18 cellular contexts compared by ENCODE assay signal in genomic region chrX:2424317-2424716, GRCh38.
DNase-seq lines count a peak whose midpoint lies in the region; ATAC-seq and TF ChIP-seq lines count a peak whose summit lies in the region.
"Had no signal": no experiment of that assay in that cellular context is flagged by ENCODE, and none has a peak within 500 bp of the region (broad histone marks: within the 10 kb centered on the region; RNA-seq: fewer than 3 reads in every experiment).

No MANE protein-coding gene starts in this region.

- no peaks in the 10 kb centered on the region for H3K27me3 Mint-ChIP-seq in progenitor cell of endocrine pancreas
- H3K27me3 Mint-ChIP-seq: B cell; CD4-positive, alpha-beta memory T cell had no signal

- H3K4me1 Mint-ChIP-seq in progenitor cell of endocrine pancreas (ENCODE audit: low read depth): no peaks in the 10 kb centered on the region

- DNase-seq in foreskin keratinocyte (no peak), progenitor cell of endocrine pancreas (ENCODE audit: low spot score, unreplicated experiment) (no peak), head of caudate nucleus (no peak), omental fat pad (ENCODE audit: low spot score) (no peak)
- DNase-seq in activated CD4-positive, alpha-beta T cell treated with anti-CD3 and anti-CD28 coated beads for 1 hour: no peak
- DNase-seq: C1 segment of cervical spinal cord; CD4-positive, alpha-beta memory T cell; COR-L47; DMS153; DND-41; GM23248; H9; HFFc6 had no signal

- TF ChIP-seq CTCF in HEK293 (tag by site-specific recombination; IDR thresholded peaks at IDR 0.05) (no peak), foreskin keratinocyte (conservative IDR thresholded peaks at IDR 0.05) (no peak), progenitor cell of endocrine pancreas (IDR thresholded peaks at IDR 0.05; ENCODE audit: unreplicated experiment) (no peak), omental fat pad (IDR thresholded peaks at IDR 0.05) (no peak)

- H4K20me1 ChIP-seq in BLaER1: no peaks in the 10 kb centered on the region

- no peak overlapping the region for H3K9ac ChIP-seq in BLaER1
- H3K9ac ChIP-seq: GM23248 had no signal

- peaks cover 15% of the 10 kb centered on the region for H3K9me3 Mint-ChIP-seq in progenitor cell of endocrine pancreas (ENCODE audit: low read depth)
- H3K9me3 Mint-ChIP-seq: HFFc6 had no signal

- intact Hi-C loops in head of caudate nucleus (cut with DNase I): no loop called here

- H3K36me3 ChIP-seq in BLaER1 (peaks cover 56% of the 10 kb centered on the region), HEK293 (ENCODE audit: control insufficient read depth in 2 of 2, insufficient read depth in 1 of 2, low read length in 2 of 2) (no peaks in the 10 kb centered on the region; a peak in 1 of 3 replicates)

- H3K27ac ChIP-seq in BLaER1: 0 out of 2 replicates have a peak overlapping the region, but pooled peaks have one; percentile 16
- H3K27ac ChIP-seq in HEK293 (ENCODE audit: extremely low read depth, low read depth, low read length): no peak overlapping the region
- peak overlapping the region; percentile 10 for H3K27ac ChIP-seq in foreskin keratinocyte
- H3K27ac ChIP-seq: 22Rv1, GM23248 had no signal

- no peak overlapping the region; the same call in 1 of the 2 replicates for H3K4me2 ChIP-seq in BLaER1

- no peak overlapping the region for H3K4me3 Mint-ChIP-seq in progenitor cell of endocrine pancreas (ENCODE audit: low read depth)
- H3K4me3 Mint-ChIP-seq: B cell; CD4-positive, alpha-beta memory T cell; H9; HFFc6 had no signal

- peaks cover 44% of the 10 kb centered on the region for H3K4me1 ChIP-seq in BLaER1
- no peaks in the 10 kb centered on the region for H3K4me1 ChIP-seq in HEK293 (ENCODE audit: control insufficient read depth, insufficient read depth, low read length)
- peaks cover 8% of the 10 kb centered on the region for H3K4me1 ChIP-seq in foreskin keratinocyte

- peaks cover 24% of the 10 kb centered on the region for H3K9me3 ChIP-seq in BLaER1
- no peaks in the 10 kb centered on the region for H3K9me3 ChIP-seq in HEK293 (ENCODE audit: control insufficient read depth, insufficient read depth, low read depth, low read length)

- no peak for ATAC-seq in foreskin keratinocyte
- no peak for ATAC-seq in omental fat pad (ENCODE audit: low FRiP score)
- ATAC-seq: HCT116 had no signal

- POLR2A ChIA-PET in HEK293 (lab: Yijun Ruan, JAX): no interaction called here

- H3K27me3 ChIP-seq in BLaER1: no peaks in the 10 kb centered on the region
- H3K27me3 ChIP-seq in foreskin keratinocyte: no peaks in the 10 kb centered on the region

- no peak overlapping the region for H3K4me3 ChIP-seq in BLaER1
- no peak overlapping the region for H3K4me3 ChIP-seq in HEK293 (ENCODE audit: low read depth, low read length)
- H3K4me3 ChIP-seq: GM23248 had no signal

- CTCF ChIA-PET in HEK293 (lab: Yijun Ruan, JAX): no interaction called here

- peak overlapping the region; percentile 51 for H3K27ac Mint-ChIP-seq in progenitor cell of endocrine pancreas
- H3K27ac Mint-ChIP-seq: B cell; CD4-positive, alpha-beta memory T cell; H9; HFFc6 had no signal

- H3K36me3 Mint-ChIP-seq in progenitor cell of endocrine pancreas (ENCODE audit: insufficient read depth): peaks cover 51% of the 10 kb centered on the region

TF ChIP-seq in HEK293, 187 proteins besides CTCF, POLR2A, EP300 and RAD21:
- TF ChIP-seq ZNF571 (tag by site-specific recombination; IDR thresholded peaks at IDR 0.05) (no peak), ZNF548 (tag by site-specific recombination; IDR thresholded peaks at IDR 0.05) (peak; percentile 59; the same call in 1 of the 2 replicates)
TF ChIP-seq in HEK293: peak in this region for 1.
